1 cellular context compared by ENCODE assay signal in the genomic region with DNA sequence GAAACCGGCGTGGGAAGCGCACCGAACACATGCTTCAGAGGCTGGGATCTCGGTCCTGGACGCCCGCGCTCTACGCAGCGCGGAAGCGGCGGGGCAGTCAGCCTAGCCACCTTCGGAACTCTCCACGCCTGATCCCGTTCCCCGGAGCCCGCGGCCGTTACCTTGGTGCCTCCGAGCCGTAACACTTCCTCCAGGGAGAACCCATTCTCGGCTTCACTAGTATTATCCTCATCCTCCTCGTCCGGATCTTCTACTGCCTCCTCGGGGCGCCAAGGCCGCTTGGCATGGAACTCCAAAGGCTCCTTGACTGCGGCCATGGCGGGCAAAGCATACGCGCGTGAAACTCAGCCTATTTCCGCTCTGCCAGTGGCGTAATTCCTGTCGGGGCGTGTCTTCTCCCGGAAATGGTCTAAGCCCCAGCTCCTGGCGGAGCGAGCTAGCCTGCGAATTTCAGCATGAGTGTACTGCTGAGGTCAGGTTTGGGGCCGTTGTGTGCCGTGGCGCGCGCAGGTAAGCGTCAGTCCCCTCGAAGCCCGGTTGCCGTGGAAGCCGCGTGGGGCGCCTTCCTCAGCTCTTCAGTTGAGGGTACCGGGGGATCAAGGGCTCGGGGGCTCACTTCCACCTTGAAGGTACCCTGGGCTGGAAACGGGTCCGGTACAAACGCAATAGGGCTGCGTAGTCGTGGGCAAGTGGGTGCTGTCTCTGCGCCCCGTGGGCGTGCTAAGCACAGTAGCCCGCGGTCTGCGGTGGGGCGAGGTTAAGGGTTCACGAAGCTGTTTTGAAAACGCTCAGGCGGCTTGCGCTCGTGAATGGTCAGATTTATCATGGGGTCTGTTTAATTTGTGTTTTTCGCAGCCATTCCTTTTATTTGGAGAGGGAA.
TF ChIP-seq lines count a peak whose summit lies in the region.

A gene with protein sequence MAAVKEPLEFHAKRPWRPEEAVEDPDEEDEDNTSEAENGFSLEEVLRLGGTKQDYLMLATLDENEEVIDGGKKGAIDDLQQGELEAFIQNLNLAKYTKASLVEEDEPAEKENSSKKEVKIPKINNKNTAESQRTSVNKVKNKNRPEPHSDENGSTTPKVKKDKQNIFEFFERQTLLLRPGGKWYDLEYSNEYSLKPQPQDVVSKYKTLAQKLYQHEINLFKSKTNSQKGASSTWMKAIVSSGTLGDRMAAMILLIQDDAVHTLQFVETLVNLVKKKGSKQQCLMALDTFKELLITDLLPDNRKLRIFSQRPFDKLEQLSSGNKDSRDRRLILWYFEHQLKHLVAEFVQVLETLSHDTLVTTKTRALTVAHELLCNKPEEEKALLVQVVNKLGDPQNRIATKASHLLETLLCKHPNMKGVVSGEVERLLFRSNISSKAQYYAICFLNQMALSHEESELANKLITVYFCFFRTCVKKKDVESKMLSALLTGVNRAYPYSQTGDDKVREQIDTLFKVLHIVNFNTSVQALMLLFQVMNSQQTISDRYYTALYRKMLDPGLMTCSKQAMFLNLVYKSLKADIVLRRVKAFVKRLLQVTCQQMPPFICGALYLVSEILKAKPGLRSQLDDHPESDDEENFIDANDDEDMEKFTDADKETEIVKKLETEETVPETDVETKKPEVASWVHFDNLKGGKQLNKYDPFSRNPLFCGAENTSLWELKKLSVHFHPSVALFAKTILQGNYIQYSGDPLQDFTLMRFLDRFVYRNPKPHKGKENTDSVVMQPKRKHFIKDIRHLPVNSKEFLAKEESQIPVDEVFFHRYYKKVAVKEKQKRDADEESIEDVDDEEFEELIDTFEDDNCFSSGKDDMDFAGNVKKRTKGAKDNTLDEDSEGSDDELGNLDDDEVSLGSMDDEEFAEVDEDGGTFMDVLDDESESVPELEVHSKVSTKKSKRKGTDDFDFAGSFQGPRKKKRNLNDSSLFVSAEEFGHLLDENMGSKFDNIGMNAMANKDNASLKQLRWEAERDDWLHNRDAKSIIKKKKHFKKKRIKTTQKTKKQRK (minus strand): TSS at position 346 of the 880 bp plus-strand sequence. CDS start 29 bp downstream, at position 317.
A gene with protein sequence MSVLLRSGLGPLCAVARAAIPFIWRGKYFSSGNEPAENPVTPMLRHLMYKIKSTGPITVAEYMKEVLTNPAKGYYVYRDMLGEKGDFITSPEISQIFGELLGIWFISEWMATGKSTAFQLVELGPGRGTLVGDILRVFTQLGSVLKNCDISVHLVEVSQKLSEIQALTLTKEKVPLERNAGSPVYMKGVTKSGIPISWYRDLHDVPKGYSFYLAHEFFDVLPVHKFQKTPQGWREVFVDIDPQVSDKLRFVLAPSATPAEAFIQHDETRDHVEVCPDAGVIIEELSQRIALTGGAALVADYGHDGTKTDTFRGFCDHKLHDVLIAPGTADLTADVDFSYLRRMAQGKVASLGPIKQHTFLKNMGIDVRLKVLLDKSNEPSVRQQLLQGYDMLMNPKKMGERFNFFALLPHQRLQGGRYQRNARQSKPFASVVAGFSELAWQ (plus strand): TSS at position 408 of the 880 bp plus-strand sequence. CDS start 48 bp downstream, at position 456.

TF ChIP-seq in GM12878, 131 proteins besides CTCF, POLR2A, EP300 and RAD21 (continued from another document and continues in another):
- TF ChIP-seq, protein P1, sequence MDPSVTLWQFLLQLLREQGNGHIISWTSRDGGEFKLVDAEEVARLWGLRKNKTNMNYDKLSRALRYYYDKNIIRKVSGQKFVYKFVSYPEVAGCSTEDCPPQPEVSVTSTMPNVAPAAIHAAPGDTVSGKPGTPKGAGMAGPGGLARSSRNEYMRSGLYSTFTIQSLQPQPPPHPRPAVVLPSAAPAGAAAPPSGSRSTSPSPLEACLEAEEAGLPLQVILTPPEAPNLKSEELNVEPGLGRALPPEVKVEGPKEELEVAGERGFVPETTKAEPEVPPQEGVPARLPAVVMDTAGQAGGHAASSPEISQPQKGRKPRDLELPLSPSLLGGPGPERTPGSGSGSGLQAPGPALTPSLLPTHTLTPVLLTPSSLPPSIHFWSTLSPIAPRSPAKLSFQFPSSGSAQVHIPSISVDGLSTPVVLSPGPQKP (IDR thresholded peaks at IDR 0.05; ENCODE audit: low read depth, low read length), result peak; percentile 10; the same call in 1 of the 2 replicates
- peak; percentile 82; the same call in 1 of the 2 replicates for TF ChIP-seq SMARCA5 (IDR thresholded peaks at IDR 0.05)
- TF ChIP-seq IKZF1 (conservative IDR thresholded peaks at IDR 0.05), result peak; percentile 78
- peak; percentile 62; the same call in 1 of the 2 replicates for TF ChIP-seq ESRRA (IDR thresholded peaks at IDR 0.05; ENCODE audit: low read length)
- TF ChIP-seq IRF4 (IDR thresholded peaks at IDR 0.05; ENCODE audit: low read depth, low read length), result no peak
- TF ChIP-seq, protein P2, sequence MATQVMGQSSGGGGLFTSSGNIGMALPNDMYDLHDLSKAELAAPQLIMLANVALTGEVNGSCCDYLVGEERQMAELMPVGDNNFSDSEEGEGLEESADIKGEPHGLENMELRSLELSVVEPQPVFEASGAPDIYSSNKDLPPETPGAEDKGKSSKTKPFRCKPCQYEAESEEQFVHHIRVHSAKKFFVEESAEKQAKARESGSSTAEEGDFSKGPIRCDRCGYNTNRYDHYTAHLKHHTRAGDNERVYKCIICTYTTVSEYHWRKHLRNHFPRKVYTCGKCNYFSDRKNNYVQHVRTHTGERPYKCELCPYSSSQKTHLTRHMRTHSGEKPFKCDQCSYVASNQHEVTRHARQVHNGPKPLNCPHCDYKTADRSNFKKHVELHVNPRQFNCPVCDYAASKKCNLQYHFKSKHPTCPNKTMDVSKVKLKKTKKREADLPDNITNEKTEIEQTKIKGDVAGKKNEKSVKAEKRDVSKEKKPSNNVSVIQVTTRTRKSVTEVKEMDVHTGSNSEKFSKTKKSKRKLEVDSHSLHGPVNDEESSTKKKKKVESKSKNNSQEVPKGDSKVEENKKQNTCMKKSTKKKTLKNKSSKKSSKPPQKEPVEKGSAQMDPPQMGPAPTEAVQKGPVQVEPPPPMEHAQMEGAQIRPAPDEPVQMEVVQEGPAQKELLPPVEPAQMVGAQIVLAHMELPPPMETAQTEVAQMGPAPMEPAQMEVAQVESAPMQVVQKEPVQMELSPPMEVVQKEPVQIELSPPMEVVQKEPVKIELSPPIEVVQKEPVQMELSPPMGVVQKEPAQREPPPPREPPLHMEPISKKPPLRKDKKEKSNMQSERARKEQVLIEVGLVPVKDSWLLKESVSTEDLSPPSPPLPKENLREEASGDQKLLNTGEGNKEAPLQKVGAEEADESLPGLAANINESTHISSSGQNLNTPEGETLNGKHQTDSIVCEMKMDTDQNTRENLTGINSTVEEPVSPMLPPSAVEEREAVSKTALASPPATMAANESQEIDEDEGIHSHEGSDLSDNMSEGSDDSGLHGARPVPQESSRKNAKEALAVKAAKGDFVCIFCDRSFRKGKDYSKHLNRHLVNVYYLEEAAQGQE (IDR thresholded peaks at IDR 0.05; ENCODE audit: low read depth, low read length), result 0 out of 2 replicates have a peak, but pooled peaks have one; percentile 30
- TF ChIP-seq, protein P3, sequence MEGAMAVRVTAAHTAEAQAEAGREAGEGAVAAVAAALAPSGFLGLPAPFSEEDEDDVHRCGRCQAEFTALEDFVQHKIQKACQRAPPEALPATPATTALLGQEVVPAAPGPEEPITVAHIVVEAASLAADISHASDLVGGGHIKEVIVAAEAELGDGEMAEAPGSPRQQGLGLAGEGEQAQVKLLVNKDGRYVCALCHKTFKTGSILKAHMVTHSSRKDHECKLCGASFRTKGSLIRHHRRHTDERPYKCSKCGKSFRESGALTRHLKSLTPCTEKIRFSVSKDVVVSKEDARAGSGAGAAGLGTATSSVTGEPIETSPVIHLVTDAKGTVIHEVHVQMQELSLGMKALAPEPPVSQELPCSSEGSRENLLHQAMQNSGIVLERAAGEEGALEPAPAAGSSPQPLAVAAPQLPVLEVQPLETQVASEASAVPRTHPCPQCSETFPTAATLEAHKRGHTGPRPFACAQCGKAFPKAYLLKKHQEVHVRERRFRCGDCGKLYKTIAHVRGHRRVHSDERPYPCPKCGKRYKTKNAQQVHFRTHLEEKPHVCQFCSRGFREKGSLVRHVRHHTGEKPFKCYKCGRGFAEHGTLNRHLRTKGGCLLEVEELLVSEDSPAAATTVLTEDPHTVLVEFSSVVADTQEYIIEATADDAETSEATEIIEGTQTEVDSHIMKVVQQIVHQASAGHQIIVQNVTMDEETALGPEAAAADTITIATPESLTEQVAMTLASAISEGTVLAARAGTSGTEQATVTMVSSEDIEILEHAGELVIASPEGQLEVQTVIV (IDR thresholded peaks at IDR 0.05; ENCODE audit: borderline replicate concordance, partially characterized antibody), result peak; percentile 21
- TF ChIP-seq PAX8 (IDR thresholded peaks at IDR 0.05), result peak; percentile 76; the same call in 1 of the 2 replicates
- TF ChIP-seq MEF2B (IDR thresholded peaks at IDR 0.05; ENCODE audit: partially characterized antibody, poor library complexity, severe bottlenecking), result peak; percentile 9
- TF ChIP-seq STAT3 (IDR thresholded peaks at IDR 0.05; ENCODE audit: low read depth, low read length), result no peak
- TF ChIP-seq EGR1 (IDR thresholded peaks at IDR 0.05; ENCODE audit: borderline replicate concordance in 1 of 2, low read depth in 2 of 2, low read length in 2 of 2), result peak in 1 of 2 experiments; percentile 77; a peak in 2 of 3 replicates
- peak; percentile 88 for TF ChIP-seq NBN (IDR thresholded peaks at IDR 0.05)
- peak; percentile 97 for TF ChIP-seq POLR2AphosphoS5 (IDR thresholded peaks at IDR 0.05; ENCODE audit: low read length)
- TF ChIP-seq, protein P4, sequence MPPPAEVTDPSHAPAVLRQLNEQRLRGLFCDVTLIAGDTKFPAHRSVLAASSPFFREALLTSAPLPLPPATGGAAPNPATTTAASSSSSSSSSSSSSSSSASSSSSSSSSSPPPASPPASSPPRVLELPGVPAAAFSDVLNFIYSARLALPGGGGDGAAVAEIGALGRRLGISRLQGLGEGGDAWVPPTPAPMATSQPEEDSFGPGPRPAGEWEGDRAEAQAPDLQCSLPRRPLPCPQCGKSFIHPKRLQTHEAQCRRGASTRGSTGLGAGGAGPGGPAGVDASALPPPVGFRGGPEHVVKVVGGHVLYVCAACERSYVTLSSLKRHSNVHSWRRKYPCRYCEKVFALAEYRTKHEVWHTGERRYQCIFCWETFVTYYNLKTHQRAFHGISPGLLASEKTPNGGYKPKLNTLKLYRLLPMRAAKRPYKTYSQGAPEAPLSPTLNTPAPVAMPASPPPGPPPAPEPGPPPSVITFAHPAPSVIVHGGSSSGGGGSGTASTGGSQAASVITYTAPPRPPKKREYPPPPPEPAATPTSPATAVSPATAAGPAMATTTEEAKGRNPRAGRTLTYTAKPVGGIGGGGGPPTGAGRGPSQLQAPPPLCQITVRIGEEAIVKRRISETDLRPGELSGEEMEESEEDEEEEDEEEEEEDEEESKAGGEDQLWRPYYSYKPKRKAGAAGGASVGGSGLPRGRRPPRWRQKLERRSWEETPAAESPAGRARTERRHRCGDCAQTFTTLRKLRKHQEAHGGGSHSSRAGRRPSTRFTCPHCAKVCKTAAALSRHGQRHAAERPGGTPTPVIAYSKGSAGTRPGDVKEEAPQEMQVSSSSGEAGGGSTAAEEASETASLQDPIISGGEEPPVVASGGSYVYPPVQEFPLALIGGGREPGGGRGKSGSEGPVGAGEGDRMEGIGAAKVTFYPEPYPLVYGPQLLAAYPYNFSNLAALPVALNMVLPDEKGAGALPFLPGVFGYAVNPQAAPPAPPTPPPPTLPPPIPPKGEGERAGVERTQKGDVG (CRISPR knock-in tag; IDR thresholded peaks at IDR 0.05), result no peak
- peak; percentile 16 for TF ChIP-seq SP1 (IDR thresholded peaks at IDR 0.05; ENCODE audit: low read depth, low read length)
- TF ChIP-seq, protein P5, sequence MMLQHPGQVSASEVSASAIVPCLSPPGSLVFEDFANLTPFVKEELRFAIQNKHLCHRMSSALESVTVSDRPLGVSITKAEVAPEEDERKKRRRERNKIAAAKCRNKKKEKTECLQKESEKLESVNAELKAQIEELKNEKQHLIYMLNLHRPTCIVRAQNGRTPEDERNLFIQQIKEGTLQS (IDR thresholded peaks at IDR 0.05; ENCODE audit: borderline replicate concordance, extremely low read depth, low read depth, low read length), result no peak
- peak; percentile 95 for TF ChIP-seq NR2F1 (conservative IDR thresholded peaks at IDR 0.05)
- no peak for TF ChIP-seq NFYA (IDR thresholded peaks at IDR 0.05; ENCODE audit: borderline replicate concordance, low read depth, low read length)
- 0 out of 2 replicates have a peak, but pooled peaks have one; percentile 38 for TF ChIP-seq LARP7 (IDR thresholded peaks at IDR 0.05)
- peak; percentile 65; the same call in 1 of the 2 replicates for TF ChIP-seq ATF7 (IDR thresholded peaks at IDR 0.05; ENCODE audit: low read depth)
- TF ChIP-seq CBX5 (IDR thresholded peaks at IDR 0.05; ENCODE audit: low read depth), result peak; percentile 31; the same call in 1 of the 2 replicates
- 0 out of 2 replicates have a peak, but pooled peaks have one; percentile 45 for TF ChIP-seq ZNF217 (IDR thresholded peaks at IDR 0.05)
- TF ChIP-seq, protein P6, sequence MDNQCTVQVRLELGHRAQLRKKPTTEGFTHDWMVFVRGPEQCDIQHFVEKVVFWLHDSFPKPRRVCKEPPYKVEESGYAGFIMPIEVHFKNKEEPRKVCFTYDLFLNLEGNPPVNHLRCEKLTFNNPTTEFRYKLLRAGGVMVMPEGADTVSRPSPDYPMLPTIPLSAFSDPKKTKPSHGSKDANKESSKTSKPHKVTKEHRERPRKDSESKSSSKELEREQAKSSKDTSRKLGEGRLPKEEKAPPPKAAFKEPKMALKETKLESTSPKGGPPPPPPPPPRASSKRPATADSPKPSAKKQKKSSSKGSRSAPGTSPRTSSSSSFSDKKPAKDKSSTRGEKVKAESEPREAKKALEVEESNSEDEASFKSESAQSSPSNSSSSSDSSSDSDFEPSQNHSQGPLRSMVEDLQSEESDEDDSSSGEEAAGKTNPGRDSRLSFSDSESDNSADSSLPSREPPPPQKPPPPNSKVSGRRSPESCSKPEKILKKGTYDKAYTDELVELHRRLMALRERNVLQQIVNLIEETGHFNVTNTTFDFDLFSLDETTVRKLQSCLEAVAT (IDR thresholded peaks at IDR 0.05), result peak; percentile 76
- peak; percentile 81; the same call in 1 of the 2 replicates for TF ChIP-seq RCOR1 (conservative IDR thresholded peaks at IDR 0.05; ENCODE audit: low read depth, low read length)
- TF ChIP-seq, protein P7, sequence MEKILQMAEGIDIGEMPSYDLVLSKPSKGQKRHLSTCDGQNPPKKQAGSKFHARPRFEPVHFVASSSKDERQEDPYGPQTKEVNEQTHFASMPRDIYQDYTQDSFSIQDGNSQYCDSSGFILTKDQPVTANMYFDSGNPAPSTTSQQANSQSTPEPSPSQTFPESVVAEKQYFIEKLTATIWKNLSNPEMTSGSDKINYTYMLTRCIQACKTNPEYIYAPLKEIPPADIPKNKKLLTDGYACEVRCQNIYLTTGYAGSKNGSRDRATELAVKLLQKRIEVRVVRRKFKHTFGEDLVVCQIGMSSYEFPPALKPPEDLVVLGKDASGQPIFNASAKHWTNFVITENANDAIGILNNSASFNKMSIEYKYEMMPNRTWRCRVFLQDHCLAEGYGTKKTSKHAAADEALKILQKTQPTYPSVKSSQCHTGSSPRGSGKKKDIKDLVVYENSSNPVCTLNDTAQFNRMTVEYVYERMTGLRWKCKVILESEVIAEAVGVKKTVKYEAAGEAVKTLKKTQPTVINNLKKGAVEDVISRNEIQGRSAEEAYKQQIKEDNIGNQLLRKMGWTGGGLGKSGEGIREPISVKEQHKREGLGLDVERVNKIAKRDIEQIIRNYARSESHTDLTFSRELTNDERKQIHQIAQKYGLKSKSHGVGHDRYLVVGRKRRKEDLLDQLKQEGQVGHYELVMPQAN (conservative IDR thresholded peaks at IDR 0.05), result peak; percentile 71
- peak; percentile 55; the same call in 1 of the 2 replicates for TF ChIP-seq DPF2 (IDR thresholded peaks at IDR 0.05)
- peak; percentile 56 for TF ChIP-seq SMAD1 (IDR thresholded peaks at IDR 0.05; ENCODE audit: low read depth, partially characterized antibody)
- TF ChIP-seq EZH2 (IDR thresholded peaks at IDR 0.05; ENCODE audit: borderline replicate concordance, control insufficient read depth, low read depth, low read length), result no peak
- TF ChIP-seq CBX3 (IDR thresholded peaks at IDR 0.05; ENCODE audit: borderline replicate concordance, low read depth), result no peak
- TF ChIP-seq GATAD2B (conservative IDR thresholded peaks at IDR 0.05; ENCODE audit: low read depth), result no peak; the same call in none of the 2 replicates
- peak; percentile 87; the same call in 1 of the 2 replicates for TF ChIP-seq CBFB (IDR thresholded peaks at IDR 0.05; ENCODE audit: low read depth)
